ENCODE assay signal across 23 cellular contexts in genomic region chr15:65275104-65275727, GRCh38. TPM values are rescaled to one million over a fixed set of nuclear protein-coding genes. Genes with fewer than 3 reads are reported as not detected.
DNase-seq lines count a peak whose midpoint lies in the region; ATAC-seq and TF ChIP-seq lines count a peak whose summit lies in the region.
"Had no signal": no experiment of that assay in that cellular context is flagged by ENCODE, and none has a peak within 500 bp of the region (broad histone marks: within the 10 kb centered on the region; RNA-seq: fewer than 3 reads in every experiment).

No MANE protein-coding gene starts in this region.

- H3K27me3 Mint-ChIP-seq in activated CD4-positive, alpha-beta memory T cell treated with anti-CD3 and anti-CD28 coated beads for 36 hours, result no peaks in the 10 kb centered on the region
- no peaks in the 10 kb centered on the region for H3K27me3 Mint-ChIP-seq in activated CD4-positive, alpha-beta memory T cell treated with anti-CD3 and anti-CD28 coated beads, Interleukin-2, amount 10 ng/mL, durations not matched to agents 7 days and 5 days
- H3K27me3 Mint-ChIP-seq in stimulated activated naive CD8-positive, alpha-beta T cell treated with anti-CD3 and anti-CD28 coated beads, Interleukin-15, Interleukin-2, amounts not matched to agents 100 ng/mL and 50 ng/mL, for 24 hours, result no peaks in the 10 kb centered on the region
- H3K27me3 Mint-ChIP-seq: CD4-positive, alpha-beta memory T cell; memory B cell had no signal

- no peak overlapping the region for H2BK120ac ChIP-seq in mesendoderm (ENCODE audit: low read depth, low read length)

- H3K27me3 ChIP-seq in adrenal gland (no peaks in the 10 kb centered on the region), mesendoderm (ENCODE audit: insufficient read depth, low read length, poor library complexity) (no peaks in the 10 kb centered on the region)
- H3K27me3 ChIP-seq: gastrocnemius medialis had no signal

- no peak overlapping the region for H3K18ac ChIP-seq in mesendoderm (ENCODE audit: low read length)

- no peak overlapping the region for H3K4ac ChIP-seq in mesendoderm (ENCODE audit: low read depth, low read length)

- peak overlapping the region; percentile 10 for H3K27ac Mint-ChIP-seq in activated CD4-positive, alpha-beta memory T cell treated with anti-CD3 and anti-CD28 coated beads for 36 hours
- H3K27ac Mint-ChIP-seq in activated CD4-positive, alpha-beta memory T cell treated with anti-CD3 and anti-CD28 coated beads, Interleukin-2, amount 10 ng/mL, durations not matched to agents 7 days and 5 days, result no peak overlapping the region
- peak overlapping the region; percentile 69 for H3K27ac Mint-ChIP-seq in stimulated activated naive CD8-positive, alpha-beta T cell treated with anti-CD3 and anti-CD28 coated beads, Interleukin-15, Interleukin-2, amounts not matched to agents 100 ng/mL and 50 ng/mL, for 24 hours
- H3K27ac Mint-ChIP-seq: H9, memory B cell had no signal

- TF ChIP-seq CTCF in adrenal gland (IDR thresholded peaks at IDR 0.05), result no peak

- 82 to 90% (median 84%) methylated on average over 4 of the region's 4 CpGs for WGBS in adrenal gland, 4 donors
- no CpG with 5 or more reads among the region's 4 CpGs for WGBS in mesendoderm (ENCODE audit: extremely low coverage, insufficient coverage, low lambda C conversion rate)

- H4K5ac ChIP-seq in mesendoderm (ENCODE audit: low read length), result no peak overlapping the region

- H3K4me3 Mint-ChIP-seq in activated CD4-positive, alpha-beta memory T cell treated with anti-CD3 and anti-CD28 coated beads for 36 hours, result no peak overlapping the region
- H3K4me3 Mint-ChIP-seq in activated CD4-positive, alpha-beta memory T cell treated with anti-CD3 and anti-CD28 coated beads, Interleukin-2, amount 10 ng/mL, durations not matched to agents 7 days and 5 days, result no peak overlapping the region
- H3K4me3 Mint-ChIP-seq in stimulated activated naive CD8-positive, alpha-beta T cell treated with anti-CD3 and anti-CD28 coated beads, Interleukin-15, Interleukin-2, amounts not matched to agents 100 ng/mL and 50 ng/mL, for 24 hours, result peak overlapping the region; percentile 17
- H3K4me3 Mint-ChIP-seq: activated T-cell treated with anti-CD3 and anti-CD28 coated beads, Interleukin-2, amount 50 U/mL, for 4 hours; H9; memory B cell; nephron had no signal

- H3K27ac ChIP-seq in adrenal gland, result peak overlapping the region in 4 of 5 donors; percentile 41 to 84 (median 58)
- no peak overlapping the region for H3K27ac ChIP-seq in mesendoderm (ENCODE audit: low read depth, low read length)
- H3K27ac ChIP-seq: gastrocnemius medialis had no signal

- H2AK5ac ChIP-seq in mesendoderm (ENCODE audit: low read length), result no peak overlapping the region

- no peaks in the 10 kb centered on the region for H3K36me3 ChIP-seq in adrenal gland (replicated peaks in 1 of 2)
- no peaks in the 10 kb centered on the region for H3K36me3 ChIP-seq in mesendoderm (ENCODE audit: control insufficient read depth, insufficient read depth, low read length)

- peaks cover 5% of the 10 kb centered on the region for H3K36me3 Mint-ChIP-seq in activated CD4-positive, alpha-beta memory T cell treated with anti-CD3 and anti-CD28 coated beads for 36 hours
- H3K36me3 Mint-ChIP-seq in activated CD4-positive, alpha-beta memory T cell treated with anti-CD3 and anti-CD28 coated beads, Interleukin-2, amount 10 ng/mL, durations not matched to agents 7 days and 5 days (ENCODE audit: low read depth), result no peaks in the 10 kb centered on the region
- peaks cover 10% of the 10 kb centered on the region for H3K36me3 Mint-ChIP-seq in stimulated activated naive CD8-positive, alpha-beta T cell treated with anti-CD3 and anti-CD28 coated beads, Interleukin-15, Interleukin-2, amounts not matched to agents 100 ng/mL and 50 ng/mL, for 24 hours (ENCODE audit: low read depth)

- ATAC-seq in HG03097 (IDR thresholded peaks at IDR 0.05; ENCODE audit: low FRiP score, unreplicated experiment), result no peak
- ATAC-seq: gastrocnemius medialis, Panc1 had no signal

- peak overlapping the region; percentile 13; the same call in 1 of the 2 replicates for H3K4me3 ChIP-seq in Jurkat, Clone E6-1 (ENCODE audit: low read length)
- H3K4me3 ChIP-seq in adrenal gland (no peak overlapping the region), mesendoderm (ENCODE audit: low read length) (no peak overlapping the region)
- H3K4me3 ChIP-seq: gastrocnemius medialis had no signal

- no peak overlapping the region for H3K9ac ChIP-seq in mesendoderm (ENCODE audit: low read length)

- no peak overlapping the region for H3K56ac ChIP-seq in mesendoderm (ENCODE audit: low read length)

- H3K4me2 ChIP-seq in mesendoderm (ENCODE audit: low read length), result no peak overlapping the region

- no peak overlapping the region for H2BK15ac ChIP-seq in mesendoderm (replicated peaks; ENCODE audit: low read depth)

- CTCF ChIA-PET in activated CD4-positive, alpha-beta memory T cell treated with anti-CD3 and anti-CD28 coated beads for 36 hours (lab: Charles Lee), result interaction anchor here (1.3 kb wide), 1 partner anchor 11 kb away, joined by 4 read pairs; the partner anchor contains the start of gene PARP16
- CTCF ChIA-PET in activated CD4-positive, alpha-beta memory T cell treated with anti-CD3 and anti-CD28 coated beads, Interleukin-2, amount 10 ng/mL, durations not matched to agents 7 days and 5 days (lab: Charles Lee), result interaction anchor here (0.6 to 1.0 kb wide), 2 partner anchors 10 to 81 kb away, joined by 3 to 6 read pairs; partner anchors contain the start of gene PARP16

- POLR2A ChIA-PET in activated CD4-positive, alpha-beta memory T cell treated with anti-CD3 and anti-CD28 coated beads for 36 hours (lab: Charles Lee), result interaction anchor here (0.9 kb wide), 1 partner anchor 30 kb away, joined by 3 read pairs; the partner anchor contains the start of gene RNU5B-1
- POLR2A ChIA-PET in activated CD4-positive, alpha-beta memory T cell treated with anti-CD3 and anti-CD28 coated beads, Interleukin-2, amount 10 ng/mL, durations not matched to agents 7 days and 5 days (lab: Charles Lee), result interaction anchor here (0.9 to 2.6 kb wide), 4 partner anchors 11 to 94 kb away, joined by 3 to 13 read pairs (median 4); partner anchors contain the start of gene PARP16

- no peak overlapping the region for H4K8ac ChIP-seq in mesendoderm (ENCODE audit: low read depth, low read length)

- no peaks in the 10 kb centered on the region for H3K9me3 Mint-ChIP-seq in activated CD4-positive, alpha-beta memory T cell treated with anti-CD3 and anti-CD28 coated beads for 36 hours
- H3K9me3 Mint-ChIP-seq in activated CD4-positive, alpha-beta memory T cell treated with anti-CD3 and anti-CD28 coated beads, Interleukin-2, amount 10 ng/mL, durations not matched to agents 7 days and 5 days, result no peaks in the 10 kb centered on the region
- no peaks in the 10 kb centered on the region for H3K9me3 Mint-ChIP-seq in stimulated activated naive CD8-positive, alpha-beta T cell treated with anti-CD3 and anti-CD28 coated beads, Interleukin-15, Interleukin-2, amounts not matched to agents 100 ng/mL and 50 ng/mL, for 24 hours
- H3K9me3 Mint-ChIP-seq: activated T-cell treated with anti-CD3 and anti-CD28 coated beads, Interleukin-2, amount 50 U/mL, for 4 hours; CD4-positive, alpha-beta memory T cell; H9; memory B cell; nephron had no signal

- H3K4me1 ChIP-seq in adrenal gland (replicated peaks in 1 of 2) (peaks cover 7 to 8% of the 10 kb centered on the region in 2 donors), mesendoderm (ENCODE audit: control insufficient read depth, low read depth, low read length) (peaks cover 2% of the 10 kb centered on the region)

- H3K23ac ChIP-seq in mesendoderm (ENCODE audit: low read length), result no peak overlapping the region

- intact Hi-C loops in activated CD4-positive, alpha-beta memory T cell treated with anti-CD3 and anti-CD28 coated beads for 36 hours (cut with micrococcal nuclease), result no loop called here
- intact Hi-C loops in adrenal gland (cut with DNase I), result no loop called here

- no peak overlapping the region for H2BK5ac ChIP-seq in mesendoderm (ENCODE audit: low read length)

- no peaks in the 10 kb centered on the region for H3K79me1 ChIP-seq in mesendoderm (ENCODE audit: low read length)

- peaks cover 18% of the 10 kb centered on the region for H3K4me1 Mint-ChIP-seq in activated CD4-positive, alpha-beta memory T cell treated with anti-CD3 and anti-CD28 coated beads for 36 hours (ENCODE audit: low read depth)
- H3K4me1 Mint-ChIP-seq in activated CD4-positive, alpha-beta memory T cell treated with anti-CD3 and anti-CD28 coated beads, Interleukin-2, amount 10 ng/mL, durations not matched to agents 7 days and 5 days, result peaks cover 15% of the 10 kb centered on the region
- H3K4me1 Mint-ChIP-seq in stimulated activated naive CD8-positive, alpha-beta T cell treated with anti-CD3 and anti-CD28 coated beads, Interleukin-15, Interleukin-2, amounts not matched to agents 100 ng/mL and 50 ng/mL, for 24 hours (ENCODE audit: low read depth), result peaks cover 30% of the 10 kb centered on the region

- TF ChIP-seq POLR2A in adrenal gland (IDR thresholded peaks at IDR 0.05), result no peak

- no peaks in the 10 kb centered on the region for H3K9me3 ChIP-seq in adrenal gland (replicated peaks in 1 of 3)
- H3K9me3 ChIP-seq: gastrocnemius medialis had no signal

- DNase-seq in activated CD4-positive, alpha-beta memory T cell treated with anti-CD3 and anti-CD28 coated beads for 36 hours, result no peak
- DNase-seq in activated CD4-positive, alpha-beta memory T cell treated with anti-CD3 and anti-CD28 coated beads, Interleukin-2, amount 10 ng/mL, durations not matched to agents 7 days and 5 days, result no peak
- peak; percentile 82 for DNase-seq in Jurkat, Clone E6-1 (ENCODE audit: low read depth, low spot score)
- DNase-seq in adrenal gland (no peak), NCI-H774 (lab: John Stamatoyannopoulos, UW) (no peak), mesendoderm (no peak)
- DNase-seq: activated CD4-positive, alpha-beta T cell treated with anti-CD3 and anti-CD28 coated beads for 4 hours; activated T-cell treated with anti-CD3 and anti-CD28 coated beads, Interleukin-2, amount 50 U/mL, for 4 hours; CD4-positive, alpha-beta memory T cell; central memory CD4-positive, alpha-beta T cell; gastrocnemius medialis; H9; MM.1S; NCI-H1436 treated with DMSO at 0.1 percent for 48 hours; NCI-H2227 treated with DMSO at 0.1 percent for 48 hours; posterior cingulate gyrus had no signal

- no peaks in the 10 kb centered on the region for H3K79me2 ChIP-seq in mesendoderm (ENCODE audit: control insufficient read depth, insufficient read depth, low read length)

RNA-seq across cellular contexts. Expression of gene PARP16, which starts 11.5 kb away (rescaled TPM):
- total RNA-seq in activated CD4-positive, alpha-beta memory T cell treated with anti-CD3 and anti-CD28 coated beads for 36 hours, result 10 to 100 TPM; 12.3 TPM
- 10 to 100 TPM; 14.9 to 15.7 TPM for total RNA-seq in activated CD4-positive, alpha-beta memory T cell treated with anti-CD3 and anti-CD28 coated beads, Interleukin-2, amount 10 ng/mL, durations not matched to agents 7 days and 5 days
- polyA plus RNA-seq in Jurkat, Clone E6-1 (2012; ENCODE audit: insufficient read depth, insufficient read length), result 25.5 TPM
- total RNA-seq in adrenal gland, result 10 to 100 TPM in 7 of 8 donors, 1 to 10 TPM in 1; 9.9 to 18.1 (median 15.5) TPM
- polyA plus RNA-seq in adrenal gland, result 10 to 100 TPM in 1 of 3 donors, 1 to 10 TPM in 2; 7.8 to 15.3 (median 8.6) TPM
- polyA plus RNA-seq in mesendoderm (2013, experiment 1 of 2), result 3.0 TPM
- polyA plus RNA-seq in mesendoderm (2013, experiment 2 of 2), result 3.0 TPM

RNA-seq across cellular contexts. Expression of gene RNU5A-1, which starts 20.6 kb away (rescaled TPM):
- not detected for total RNA-seq in activated CD4-positive, alpha-beta memory T cell treated with anti-CD3 and anti-CD28 coated beads for 36 hours
- total RNA-seq in activated CD4-positive, alpha-beta memory T cell treated with anti-CD3 and anti-CD28 coated beads, Interleukin-2, amount 10 ng/mL, durations not matched to agents 7 days and 5 days, result not detected
- not detected for polyA plus RNA-seq in Jurkat, Clone E6-1 (2012; ENCODE audit: insufficient read depth, insufficient read length)
- total RNA-seq in adrenal gland, result not detected
- polyA plus RNA-seq in adrenal gland, result not detected
- not detected for polyA plus RNA-seq in mesendoderm (2013, experiment 1 of 2)
- not detected for polyA plus RNA-seq in mesendoderm (2013, experiment 2 of 2)
- total RNA-seq: activated T-cell treated with anti-CD3 and anti-CD28 coated beads, Interleukin-2, amount 50 U/mL, for 4 hours; CD4-positive, alpha-beta memory T cell; epithelial cell of proximal tubule; gastrocnemius medialis; H9; skeletal muscle tissue had no signal
- polyA plus RNA-seq: CD4-positive, alpha-beta memory T cell had no signal

RNA-seq across cellular contexts. Expression of gene RNU5B-1, which starts 29.3 kb away (rescaled TPM):
- total RNA-seq in activated CD4-positive, alpha-beta memory T cell treated with anti-CD3 and anti-CD28 coated beads for 36 hours, result not detected
- total RNA-seq in activated CD4-positive, alpha-beta memory T cell treated with anti-CD3 and anti-CD28 coated beads, Interleukin-2, amount 10 ng/mL, durations not matched to agents 7 days and 5 days, result 10 to 100 TPM in 1 of 2 experiments, not detected in 1; 12.9 TPM
- not detected for polyA plus RNA-seq in Jurkat, Clone E6-1 (2012; ENCODE audit: insufficient read depth, insufficient read length)
- 10 to 100 TPM in 2 of 8 donors, not detected in 6; 27.3 to 29.8 TPM for total RNA-seq in adrenal gland
- not detected for polyA plus RNA-seq in adrenal gland
- polyA plus RNA-seq in mesendoderm (2013, experiment 1 of 2), result not detected
- not detected for polyA plus RNA-seq in mesendoderm (2013, experiment 2 of 2)
- total RNA-seq: epithelial cell of proximal tubule, gastrocnemius medialis, H9, skeletal muscle tissue had no signal
- polyA plus RNA-seq: CD4-positive, alpha-beta memory T cell had no signal
